18 cellular contexts compared by ENCODE assay signal in the genomic region with DNA sequence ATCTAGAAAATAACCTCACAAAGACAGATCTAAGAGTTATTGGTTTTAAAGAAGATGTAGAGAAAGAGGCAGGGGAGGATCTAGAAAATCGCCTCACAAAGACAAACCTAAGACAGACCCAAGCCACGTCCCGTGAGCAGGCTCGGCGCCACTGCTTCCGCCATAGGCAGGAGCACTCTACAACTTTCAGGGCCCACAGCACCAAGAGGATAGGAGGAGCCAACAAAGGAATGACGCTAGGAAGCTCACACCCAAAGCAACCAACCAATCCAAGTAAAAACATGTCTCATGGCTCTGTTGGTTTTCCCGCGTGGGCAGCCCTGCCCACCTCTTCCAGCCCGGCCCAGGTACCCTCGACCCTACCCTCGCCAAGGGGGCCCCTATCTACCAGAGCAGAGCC.
DNase-seq lines count a peak whose midpoint lies in the region; ATAC-seq and TF ChIP-seq lines count a peak whose summit lies in the region.
"Had no signal": no experiment of that assay in that cellular context is flagged by ENCODE, and none has a peak within 500 bp of the region (broad histone marks: within the 10 kb centered on the region; RNA-seq: fewer than 3 reads in every experiment).

No MANE protein-coding gene starts in this region.

- H3K9me3 Mint-ChIP-seq in activated CD4-positive, alpha-beta memory T cell treated with anti-CD3 and anti-CD28 coated beads for 36 hours, result peaks cover 59% of the 10 kb centered on the region

- H3K4me3 Mint-ChIP-seq in activated CD4-positive, alpha-beta memory T cell treated with anti-CD3 and anti-CD28 coated beads for 36 hours, result no peak overlapping the region
- H3K4me3 Mint-ChIP-seq: B cell; CD4-positive, alpha-beta T cell; GM23338 had no signal

- H3K27me3 Mint-ChIP-seq in activated CD4-positive, alpha-beta memory T cell treated with anti-CD3 and anti-CD28 coated beads for 36 hours, result no peaks in the 10 kb centered on the region
- H3K27me3 Mint-ChIP-seq: B cell; CD4-positive, alpha-beta T cell had no signal

- H3K4me3 ChIP-seq in lower lobe of right lung (no peak overlapping the region), upper lobe of right lung (no peak overlapping the region)
- H3K4me3 ChIP-seq: GM23338 had no signal

- H3K36me3 Mint-ChIP-seq in activated CD4-positive, alpha-beta memory T cell treated with anti-CD3 and anti-CD28 coated beads for 36 hours, result no peaks in the 10 kb centered on the region

- H3K27me3 ChIP-seq in lower lobe of right lung (ENCODE audit: low read depth) (no peaks in the 10 kb centered on the region), upper lobe of right lung (no peaks in the 10 kb centered on the region)

- H3K4me1 ChIP-seq in lower lobe of right lung, result no peaks in the 10 kb centered on the region
- H3K4me1 ChIP-seq in upper lobe of right lung, result no peaks in the 10 kb centered on the region

- POLR2A ChIA-PET in activated CD4-positive, alpha-beta memory T cell treated with anti-CD3 and anti-CD28 coated beads for 36 hours (lab: Charles Lee), result no interaction called here

- H3K4me1 Mint-ChIP-seq in activated CD4-positive, alpha-beta memory T cell treated with anti-CD3 and anti-CD28 coated beads for 36 hours (ENCODE audit: low read depth), result no peaks in the 10 kb centered on the region
- H3K4me1 Mint-ChIP-seq: B cell, GM23338 had no signal

- CTCF ChIA-PET in activated CD4-positive, alpha-beta memory T cell treated with anti-CD3 and anti-CD28 coated beads for 36 hours (lab: Charles Lee), result no interaction called here

- ATAC-seq in lower lobe of right lung, result peak in 1 of 2 donors; percentile 38
- peak; percentile 42 for ATAC-seq in upper lobe of right lung
- ATAC-seq in GM21786 (IDR thresholded peaks at IDR 0.05; ENCODE audit: unreplicated experiment), result no peak
- ATAC-seq: GM23338 had no signal

- H3K9me3 ChIP-seq in lower lobe of right lung, result no peaks in the 10 kb centered on the region
- peaks cover 24% of the 10 kb centered on the region for H3K9me3 ChIP-seq in upper lobe of right lung

- intact Hi-C loops in lower lobe of right lung (cut with DNase I), result no loop called here
- intact Hi-C loops in upper lobe of right lung (cut with DNase I), result no loop called here
- intact Hi-C loops in activated CD4-positive, alpha-beta memory T cell treated with anti-CD3 and anti-CD28 coated beads for 36 hours (cut with micrococcal nuclease), result no loop called here

- TF ChIP-seq CTCF in lower lobe of right lung (IDR thresholded peaks at IDR 0.05) (no peak), upper lobe of right lung (IDR thresholded peaks at IDR 0.05) (no peak)

- no peak overlapping the region for H3K27ac Mint-ChIP-seq in activated CD4-positive, alpha-beta memory T cell treated with anti-CD3 and anti-CD28 coated beads for 36 hours
- H3K27ac Mint-ChIP-seq: B cell; CD4-positive, alpha-beta T cell; GM23338 had no signal

- H3K27ac ChIP-seq in lower lobe of right lung (no peak overlapping the region), upper lobe of right lung (no peak overlapping the region)
- H3K27ac ChIP-seq: HL-60 had no signal

- DNase-seq in D341Med (ENCODE audit: low spot score) (peak; percentile 5), SW480 (ENCODE audit: low spot score) (peak; percentile 1), lower lobe of right lung (peak; percentile 43), upper lobe of right lung (no peak), GDM1 (lab: John Stamatoyannopoulos, UW) (no peak)
- no peak for DNase-seq in activated CD4-positive, alpha-beta memory T cell treated with anti-CD3 and anti-CD28 coated beads for 36 hours
- DNase-seq: ACHN; C1 segment of cervical spinal cord; Calu3; CD4-positive, alpha-beta T cell; DMS79 treated with DMSO at 0.1 percent for 48 hours; EL; GF-D8; H7 had no signal

- no peaks in the 10 kb centered on the region for H3K36me3 ChIP-seq in lower lobe of right lung
- no peaks in the 10 kb centered on the region for H3K36me3 ChIP-seq in upper lobe of right lung

Comparison
In these comparisons a context has a peak if more than half of its experiments do, and no peak if none do; other contexts are left out.
1. DNase-seq: peak in D341Med (single experiment), SW480 (single experiment) and lower lobe of right lung (single experiment); none in upper lobe of right lung (single experiment), GDM1 (single experiment) and activated CD4-positive, alpha-beta memory T cell treated with anti-CD3 and anti-CD28 coated beads for 36 hours (single experiment).